9 cellular contexts compared by ENCODE assay signal in genomic region chr3:38579551-38580449, GRCh38.
A peak's percentile ranks its signal among the peaks of the same experiment; 100 is the strongest.
DNase-seq lines count a peak whose midpoint lies in the region; ATAC-seq and TF ChIP-seq lines count a peak whose summit lies in the region.
"Had no signal": no experiment of that assay in that cellular context is flagged by ENCODE, and none has a peak within 500 bp of the region (broad histone marks: within the 10 kb centered on the region; RNA-seq: fewer than 3 reads in every experiment).

No MANE protein-coding gene starts in this region.

- H3K36me3 Mint-ChIP-seq in activated naive CD8-positive, alpha-beta T cell treated with anti-CD3 and anti-CD28 coated beads for 36 hours: no peaks in the 10 kb centered on the region

- intact Hi-C loops in mucosa of descending colon (cut with DNase I, micrococcal nuclease): no loop called here

- H3K4me3 Mint-ChIP-seq in activated naive CD8-positive, alpha-beta T cell treated with anti-CD3 and anti-CD28 coated beads for 36 hours: no peak overlapping the region

- no peak overlapping the region for H3K27ac Mint-ChIP-seq in activated naive CD8-positive, alpha-beta T cell treated with anti-CD3 and anti-CD28 coated beads for 36 hours

- no peaks in the 10 kb centered on the region for H3K9me3 Mint-ChIP-seq in activated naive CD8-positive, alpha-beta T cell treated with anti-CD3 and anti-CD28 coated beads for 36 hours

- H3K36me3 ChIP-seq in SJCRH30 (peaks cover 7% of the 10 kb centered on the region), mucosa of descending colon (ENCODE audit: low read depth) (no peaks in the 10 kb centered on the region)

- H3K4me3 ChIP-seq in GM12865 (ENCODE audit: low read depth, low read length): no peak overlapping the region
- no peak overlapping the region for H3K4me3 ChIP-seq in SJCRH30
- no peak overlapping the region for H3K4me3 ChIP-seq in mucosa of descending colon

- H3K27ac ChIP-seq in SJCRH30: peak overlapping the region; percentile 72

- H3K4me1 ChIP-seq in SJCRH30 (peaks cover 19% of the 10 kb centered on the region), mucosa of descending colon (ENCODE audit: low read depth) (no peaks in the 10 kb centered on the region)

- H3K27me3 Mint-ChIP-seq in activated naive CD8-positive, alpha-beta T cell treated with anti-CD3 and anti-CD28 coated beads for 36 hours: no peaks in the 10 kb centered on the region

- no peaks in the 10 kb centered on the region for H3K27me3 ChIP-seq in SJCRH30

- DNase-seq in GM12865 (ENCODE audit: low read depth) (peak; percentile 67), HCEC 1CT (peak; percentile 11), SJCRH30 (peak; percentile 65 to 76), mucosa of descending colon (peak in 1 of 3 donors; percentile 14), NCI-H187 (lab: John Stamatoyannopoulos, UW) (no peak), C1 segment of cervical spinal cord (lab: John Stamatoyannopoulos, UW) (no peak), NCI-H345 (lab: John Stamatoyannopoulos, UW) (no peak)
- DNase-seq in activated naive CD8-positive, alpha-beta T cell treated with anti-CD3 and anti-CD28 coated beads for 36 hours: no peak
- DNase-seq: NCI-H82 had no signal

- H3K9me3 ChIP-seq in SJCRH30 (replicated peaks): no peaks in the 10 kb centered on the region
- H3K9me3 ChIP-seq in mucosa of descending colon: no peaks in the 10 kb centered on the region

- ATAC-seq in mucosa of descending colon: peak; percentile 28

- H3K4me1 Mint-ChIP-seq in activated naive CD8-positive, alpha-beta T cell treated with anti-CD3 and anti-CD28 coated beads for 36 hours: no peaks in the 10 kb centered on the region

- TF ChIP-seq CTCF in GM12865 (IDR thresholded peaks at IDR 0.05; ENCODE audit: insufficient read depth, low read depth, low read length, missing control alignments) (no peak), mucosa of descending colon (IDR thresholded peaks at IDR 0.05) (no peak)

Comparison
In these comparisons a context has a peak if more than half of its experiments do, and no peak if none do; other contexts are left out.
1. DNase-seq: peak in GM12865 (single experiment), HCEC 1CT (single experiment) and SJCRH30 (2 of 2); none in NCI-H187 (0 of 2), C1 segment of cervical spinal cord (0 of 14), activated naive CD8-positive, alpha-beta T cell treated with anti-CD3 and anti-CD28 coated beads for 36 hours (single experiment) and NCI-H345 (single experiment).